ENCODE assay signal across 17 cellular contexts in the genomic region with DNA sequence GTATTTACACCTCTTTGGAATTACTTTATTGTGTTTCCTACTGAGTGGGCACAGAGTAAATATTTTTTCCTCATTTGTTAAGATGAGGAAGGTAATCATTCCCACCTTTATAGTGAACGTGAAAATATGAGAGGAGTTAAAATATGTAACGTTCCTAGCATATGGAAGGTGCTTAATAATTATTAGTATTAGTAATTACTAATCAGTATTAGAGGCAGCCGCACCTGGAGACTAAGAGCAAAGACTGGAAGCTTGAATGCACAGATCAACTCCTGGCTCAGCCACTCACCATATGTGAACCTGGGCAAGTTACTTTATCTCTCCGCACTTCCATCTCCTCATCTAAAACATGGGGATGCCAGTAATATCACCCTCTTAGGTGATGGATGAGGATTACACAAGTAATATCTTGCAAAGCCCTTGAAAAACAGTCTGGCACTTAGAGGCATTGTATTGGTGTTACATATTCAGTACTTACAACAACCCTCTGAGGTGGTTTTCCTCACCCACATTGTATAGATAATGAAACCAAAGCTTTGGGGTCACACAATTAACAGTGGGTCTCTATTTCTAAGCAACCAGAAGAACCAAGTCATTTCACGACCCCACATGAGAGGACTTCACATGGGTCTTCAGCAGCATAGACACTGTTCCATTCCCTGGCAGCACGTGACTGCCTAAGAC.
DNase-seq lines count a peak whose midpoint lies in the region; ATAC-seq and TF ChIP-seq lines count a peak whose summit lies in the region.
"Had no signal": no experiment of that assay in that cellular context is flagged by ENCODE, and none has a peak within 500 bp of the region (broad histone marks: within the 10 kb centered on the region; RNA-seq: fewer than 3 reads in every experiment).

No MANE protein-coding gene starts in this region.

- H4K20me1 ChIP-seq in DND-41 (ENCODE audit: insufficient read depth, low read length), result no peaks in the 10 kb centered on the region

- ATAC-seq in DND-41 (ENCODE audit: insufficient read depth, low read depth), result 0 out of 3 replicates have a peak, but pooled peaks have one; percentile 10
- peak; percentile 33 for ATAC-seq in HG02885 (IDR thresholded peaks at IDR 0.05; ENCODE audit: poor library complexity, unreplicated experiment)
- no peak for ATAC-seq in GM18861 (IDR thresholded peaks at IDR 0.05; ENCODE audit: unreplicated experiment)
- ATAC-seq: Right ventricle myocardium inferior had no signal

- H2AFZ ChIP-seq in DND-41 (ENCODE audit: low read depth, low read length), result no peak overlapping the region

- H3K4me1 Mint-ChIP-seq in endodermal cell, result peaks cover 37% of the 10 kb centered on the region
- H3K4me1 Mint-ChIP-seq: IgD-negative memory B cell had no signal

- H3K36me3 ChIP-seq in DND-41 (ENCODE audit: insufficient read depth, low read length), result no peaks in the 10 kb centered on the region
- H3K36me3 ChIP-seq in endodermal cell (ENCODE audit: control insufficient read depth, insufficient read depth, low read length), result no peaks in the 10 kb centered on the region

- no peak overlapping the region for H3K4me3 ChIP-seq in DND-41 (ENCODE audit: low read depth in 1 of 2, low read length in 2 of 2)
- H3K4me3 ChIP-seq in GM12865 (ENCODE audit: low read depth, low read length), result no peak overlapping the region
- H3K4me3 ChIP-seq in endodermal cell (ENCODE audit: low read length), result peak overlapping the region; percentile 41
- H3K4me3 ChIP-seq: SK-N-MC had no signal

- DNase-seq in DND-41 (no peak), GM12865 (ENCODE audit: low read depth) (peak; percentile 21), endodermal cell (no peak), NCI-H226 (no peak), NCI-H2029 treated with DMSO at 0.1 percent for 48 hours (lab: John Stamatoyannopoulos, UW) (no peak)
- DNase-seq: Caco-2, H7, NCI-H1105 treated with DMSO at 0.1 percent for 48 hours, NCI-H187, NCI-H2171, NCI-H446 treated with DMSO at 0.1 percent for 48 hours, NCI-H774 had no signal

- H3K9me3 Mint-ChIP-seq in endodermal cell, result no peaks in the 10 kb centered on the region
- H3K9me3 Mint-ChIP-seq: IgD-negative memory B cell had no signal

- H3K27ac Mint-ChIP-seq in endodermal cell, result peak overlapping the region; percentile 12

- H3K9ac ChIP-seq in DND-41 (ENCODE audit: low read depth, low read length) (no peak overlapping the region), endodermal cell (ENCODE audit: extremely low read depth, low read length, poor library complexity, severe bottlenecking) (no peak overlapping the region)

- WGBS in endodermal cell (ENCODE audit: insufficient coverage in 1 of 2, insufficient read length in 1 of 2), 2 experiments, result 72 to 82% methylated on average over 1 to 6 of the region's 6 CpGs

- peaks cover 7% of the 10 kb centered on the region; the same call in 1 of the 2 replicates for H3K79me2 ChIP-seq in DND-41 (ENCODE audit: insufficient read depth, low read length)

- peak overlapping the region; percentile 54 for H3K27ac ChIP-seq in DND-41 (ENCODE audit: low read length)
- H3K27ac ChIP-seq in endodermal cell (ENCODE audit: low read depth, low read length), result no peak overlapping the region
- H3K27ac ChIP-seq: SK-N-MC had no signal

- no peak for TF ChIP-seq CTCF in DND-41 (IDR thresholded peaks at IDR 0.05; ENCODE audit: borderline replicate concordance, extremely low read depth, low read length, poor library complexity, severe bottlenecking)
- TF ChIP-seq CTCF in GM12865 (IDR thresholded peaks at IDR 0.05; ENCODE audit: insufficient read depth, low read depth, low read length, missing control alignments), result no peak
- no peak for TF ChIP-seq CTCF in endodermal cell (conservative IDR thresholded peaks at IDR 0.05)

- H3K27me3 ChIP-seq in DND-41 (ENCODE audit: insufficient read depth, low read length, poor library complexity) (no peaks in the 10 kb centered on the region), endodermal cell (ENCODE audit: control insufficient read depth, insufficient read depth, low read length, poor library complexity, severe bottlenecking) (peaks cover 45% of the 10 kb centered on the region)

- H3K4me1 ChIP-seq in DND-41 (ENCODE audit: insufficient read depth, low read length) (peaks cover 21% of the 10 kb centered on the region), endodermal cell (ENCODE audit: control insufficient read depth, insufficient read depth, low read length) (peaks cover 4% of the 10 kb centered on the region)
- H3K4me1 ChIP-seq: Caco-2 had no signal

- H3K4me2 ChIP-seq in DND-41 (ENCODE audit: insufficient read depth, low read length), result no peak overlapping the region

- H3K9me3 ChIP-seq in DND-41 (ENCODE audit: insufficient read depth, low read length, severe bottlenecking), result no peaks in the 10 kb centered on the region
- no peaks in the 10 kb centered on the region for H3K9me3 ChIP-seq in endodermal cell (ENCODE audit: control insufficient read depth, low read length)
- H3K9me3 ChIP-seq: Caco-2 had no signal

- H3K27me3 Mint-ChIP-seq in endodermal cell (ENCODE audit: insufficient read depth), result peaks cover 77% of the 10 kb centered on the region

- no peak overlapping the region for H3K4me3 Mint-ChIP-seq in endodermal cell
- H3K4me3 Mint-ChIP-seq: IgD-negative memory B cell had no signal

- no peaks in the 10 kb centered on the region for H3K36me3 Mint-ChIP-seq in endodermal cell (ENCODE audit: low read depth)
- H3K36me3 Mint-ChIP-seq: IgD-negative memory B cell had no signal
